ENCODE assay signal across 9 cellular contexts in the genomic region with DNA sequence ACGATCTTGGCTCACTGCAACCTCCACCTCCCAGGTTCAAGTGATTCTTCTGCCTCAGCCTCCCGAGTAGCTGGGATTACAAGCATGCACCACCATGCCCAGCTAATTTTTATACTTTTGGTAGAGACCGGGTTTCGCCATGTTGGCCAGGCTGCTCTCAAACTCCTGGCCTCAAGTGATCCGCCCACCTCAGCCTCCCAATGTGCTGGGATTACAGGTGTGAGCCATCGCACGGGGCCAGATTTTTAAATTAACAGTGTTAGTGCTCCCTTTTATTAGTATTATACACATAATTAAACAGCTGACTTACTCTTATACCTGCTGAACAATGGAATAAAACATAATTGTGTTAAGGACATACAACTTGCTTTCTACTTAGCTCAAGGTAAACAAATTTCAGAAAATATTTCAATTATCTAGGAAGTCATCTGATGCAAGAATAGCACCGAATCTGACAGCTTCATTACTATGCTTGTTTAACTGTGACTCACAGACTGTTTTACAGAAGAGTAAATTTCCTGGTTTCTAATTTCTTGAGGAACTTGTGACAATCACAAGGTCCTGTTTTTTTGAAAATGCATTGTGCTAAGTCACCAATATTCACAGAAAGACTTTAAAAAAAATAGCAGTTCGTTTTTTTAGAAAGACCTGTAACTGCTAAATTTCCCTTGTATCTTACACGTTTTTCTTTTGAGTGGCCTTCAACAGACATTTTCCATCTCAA. TPM values are rescaled to one million over a fixed set of nuclear protein-coding genes. Genes with fewer than 3 reads are reported as not detected.
DNase-seq lines count a peak whose midpoint lies in the region; ATAC-seq and TF ChIP-seq lines count a peak whose summit lies in the region.
"Had no signal": no experiment of that assay in that cellular context is flagged by ENCODE, and none has a peak within 500 bp of the region (broad histone marks: within the 10 kb centered on the region; RNA-seq: fewer than 3 reads in every experiment).

No MANE protein-coding gene starts in this region.

- no peak overlapping the region for H3K9ac ChIP-seq in Loucy (ENCODE audit: low read depth, low read length, poor library complexity, severe bottlenecking)

- TF ChIP-seq CTCF in AG04450 (IDR thresholded peaks at IDR 0.05; ENCODE audit: low read depth, low read length) (no peak), Loucy (conservative IDR thresholded peaks at IDR 0.05; ENCODE audit: low read length) (no peak), breast epithelium (IDR thresholded peaks at IDR 0.05) (no peak)

- H3K4me1 ChIP-seq in Loucy (ENCODE audit: insufficient read depth, low read length, poor library complexity, severe bottlenecking) (peaks cover 11% of the 10 kb centered on the region), breast epithelium (peaks cover 0 to 7% of the 10 kb centered on the region in 2 donors)

- CTCF ChIA-PET in AG04450 (lab: Charles Lee): interaction anchor here (1.1 kb wide), 1 partner anchor 35 kb away, joined by 4 read pairs; no protein-coding TSS in a partner anchor

- no peaks in the 10 kb centered on the region for H3F3A ChIP-seq in Loucy (ENCODE audit: low read depth)

- no peak for TF ChIP-seq POLR2A in breast epithelium (IDR thresholded peaks at IDR 0.05)

- H3K27me3 ChIP-seq in AG04450 (ENCODE audit: control insufficient read depth, insufficient read depth, low read length) (no peaks in the 10 kb centered on the region), Loucy (ENCODE audit: insufficient read depth, low read length, poor library complexity, severe bottlenecking) (no peaks in the 10 kb centered on the region), breast epithelium (no peaks in the 10 kb centered on the region)

- H3K9me3 ChIP-seq in AG04450 (ENCODE audit: control insufficient read depth, insufficient read depth, low read length) (no peaks in the 10 kb centered on the region), Loucy (ENCODE audit: insufficient read depth, low read depth, low read length) (no peaks in the 10 kb centered on the region), breast epithelium (no peaks in the 10 kb centered on the region)

- DNase-seq in AG04450 (ENCODE audit: low read depth, low spot score) (peak; percentile 27), breast epithelium (ENCODE audit: low spot score in 2 of 2) (no peak), lung microvascular endothelial cell (ENCODE audit: low read depth in 2 of 2) (peak; percentile 20 to 89), NCI-H2171 (lab: John Stamatoyannopoulos, UW) (no peak)
- DNase-seq: stimulated activated CD4-positive, alpha-beta T cell treated with anti-CD3 and anti-CD28 coated beads, Interleukin-15, amount 100 ng/mL, for 24 hours had no signal

- H4K20me1 ChIP-seq in Loucy (ENCODE audit: insufficient read depth, low read length, poor library complexity, severe bottlenecking): no peaks in the 10 kb centered on the region

- intact Hi-C loops in breast epithelium (cut with DNase I; ENCODE audit: low total_unique reads): no loop called here

- no peaks in the 10 kb centered on the region for H3K79me2 ChIP-seq in Loucy (ENCODE audit: insufficient read depth, low read length)

- POLR2A ChIA-PET in AG04450 (lab: Yijun Ruan, JAX): no interaction called here

- no peaks in the 10 kb centered on the region for H3K9me2 ChIP-seq in Loucy (replicated peaks; ENCODE audit: low read depth, low read length)

- no peak overlapping the region for H3K4me2 ChIP-seq in Loucy (ENCODE audit: low read depth, low read length, poor library complexity, severe bottlenecking)

- H3K27ac ChIP-seq in AG04450 (ENCODE audit: low read depth, low read length) (peak overlapping the region; percentile 94), breast epithelium (peak overlapping the region; percentile 71 to 81)

- no peaks in the 10 kb centered on the region for H3K36me3 ChIP-seq in Loucy (ENCODE audit: insufficient read depth, low read length)
- no peaks in the 10 kb centered on the region for H3K36me3 ChIP-seq in breast epithelium

- no peak overlapping the region for H3K4me3 ChIP-seq in AG04450 (ENCODE audit: low read depth, low read length)
- no peak overlapping the region for H3K4me3 ChIP-seq in Loucy (ENCODE audit: low read length, poor library complexity, severe bottlenecking)
- H3K4me3 ChIP-seq in breast epithelium: no peak overlapping the region

- ATAC-seq in GM19397 (IDR thresholded peaks at IDR 0.05; ENCODE audit: unreplicated experiment) (no peak), HG03159 (IDR thresholded peaks at IDR 0.05; ENCODE audit: unreplicated experiment) (no peak), GM18520 (IDR thresholded peaks at IDR 0.05; ENCODE audit: unreplicated experiment) (no peak)

- H2AFZ ChIP-seq in Loucy (ENCODE audit: low read length): peak overlapping the region; percentile 62; the same call in 1 of the 2 replicates

RNA-seq across cellular contexts. Expression of a gene that starts 51.2 kb away (rescaled TPM):
- 16.3 and 22.2 TPM in 2 replicates for polyA plus RNA-seq in AG04450 (2011; rRNA removed)
- 23.8 and 25.5 TPM in 2 replicates for polyA minus RNA-seq in AG04450 (2011; rRNA and poly(A)+ RNA removed)
- total RNA-seq in breast epithelium (10 to 100 TPM; 24.3 to 38.5 (median 25.9) TPM), lung microvascular endothelial cell (13.7 and 14.2 TPM in 2 replicates)

Comparison
In these comparisons a context has a peak if more than half of its experiments do, and no peak if none do; other contexts are left out.
1. DNase-seq: peak in AG04450 (single experiment) and lung microvascular endothelial cell (2 of 2); none in breast epithelium (0 of 2) and NCI-H2171 (single experiment).